In the genomic region with DNA sequence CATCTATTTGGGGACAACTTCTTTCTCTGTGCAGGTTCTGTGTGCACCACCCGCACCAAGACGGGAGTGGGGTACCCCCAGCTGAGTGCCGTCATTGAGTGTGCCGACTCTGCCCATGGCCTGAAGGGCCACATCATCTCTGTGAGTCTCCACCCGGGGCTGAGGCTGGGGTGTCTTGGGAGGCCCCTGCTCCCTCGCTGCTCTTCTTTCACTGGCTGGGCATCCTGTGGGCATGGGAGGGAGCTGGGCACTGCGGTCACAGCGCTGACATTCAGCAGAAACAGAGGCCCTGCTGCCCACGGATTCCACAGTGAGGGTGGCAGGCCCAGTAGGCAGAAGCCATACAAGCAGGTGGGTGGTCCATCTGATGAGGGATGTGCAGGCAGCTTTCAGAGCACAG, we compare ENCODE assay signal across 1 cellular context.
A peak's percentile ranks its signal among the peaks of the same experiment; 100 is the strongest.
TF ChIP-seq lines count a peak whose summit lies in the region.

No MANE protein-coding gene starts in this region.

TF ChIP-seq in K562, 482 proteins besides CTCF, POLR2A, EP300 and RAD21:
- TF ChIP-seq, protein P1, sequence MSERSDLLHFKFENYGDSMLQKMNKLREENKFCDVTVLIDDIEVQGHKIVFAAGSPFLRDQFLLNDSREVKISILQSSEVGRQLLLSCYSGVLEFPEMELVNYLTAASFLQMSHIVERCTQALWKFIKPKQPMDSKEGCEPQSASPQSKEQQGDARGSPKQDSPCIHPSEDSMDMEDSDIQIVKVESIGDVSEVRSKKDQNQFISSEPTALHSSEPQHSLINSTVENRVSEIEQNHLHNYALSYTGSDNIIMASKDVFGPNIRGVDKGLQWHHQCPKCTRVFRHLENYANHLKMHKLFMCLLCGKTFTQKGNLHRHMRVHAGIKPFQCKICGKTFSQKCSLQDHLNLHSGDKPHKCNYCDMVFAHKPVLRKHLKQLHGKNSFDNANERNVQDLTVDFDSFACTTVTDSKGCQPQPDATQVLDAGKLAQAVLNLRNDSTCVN (CRISPR knock-in tag; IDR thresholded peaks at IDR 0.05): no peak
- TF ChIP-seq MBD2 (IDR thresholded peaks at IDR 0.05; ENCODE audit: borderline replicate concordance, low read depth) (no peak), RBM22 (IDR thresholded peaks at IDR 0.05; ENCODE audit: low read depth, low read length, poor library complexity, severe bottlenecking) (peak; percentile 33), RBM34 (IDR thresholded peaks at IDR 0.05; ENCODE audit: borderline replicate concordance, insufficient read depth, low read length) (no peak), TEAD4 (IDR thresholded peaks at IDR 0.05; ENCODE audit: low read length) (no peak), TEAD4 (CRISPR knock-in tag; IDR thresholded peaks at IDR 0.05; ENCODE audit: borderline replicate concordance) (0 out of 2 replicates have a peak, but pooled peaks have one; percentile 17), DPF2 (IDR thresholded peaks at IDR 0.05) (no peak), POLR2G (IDR thresholded peaks at IDR 0.05; ENCODE audit: low read depth, low read length) (peak; percentile 26; the same call in 1 of the 2 replicates), LCOR (CRISPR knock-in tag; IDR thresholded peaks at IDR 0.05) (no peak), NR3C1 (CRISPR knock-in tag; IDR thresholded peaks at IDR 0.05) (no peak)
- TF ChIP-seq, protein P2, sequence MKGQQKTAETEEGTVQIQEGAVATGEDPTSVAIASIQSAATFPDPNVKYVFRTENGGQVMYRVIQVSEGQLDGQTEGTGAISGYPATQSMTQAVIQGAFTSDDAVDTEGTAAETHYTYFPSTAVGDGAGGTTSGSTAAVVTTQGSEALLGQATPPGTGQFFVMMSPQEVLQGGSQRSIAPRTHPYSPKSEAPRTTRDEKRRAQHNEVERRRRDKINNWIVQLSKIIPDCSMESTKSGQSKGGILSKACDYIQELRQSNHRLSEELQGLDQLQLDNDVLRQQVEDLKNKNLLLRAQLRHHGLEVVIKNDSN (CRISPR knock-in tag; IDR thresholded peaks at IDR 0.05): 0 out of 2 replicates have a peak, but pooled peaks have one; percentile 18
- TF ChIP-seq, protein P3, sequence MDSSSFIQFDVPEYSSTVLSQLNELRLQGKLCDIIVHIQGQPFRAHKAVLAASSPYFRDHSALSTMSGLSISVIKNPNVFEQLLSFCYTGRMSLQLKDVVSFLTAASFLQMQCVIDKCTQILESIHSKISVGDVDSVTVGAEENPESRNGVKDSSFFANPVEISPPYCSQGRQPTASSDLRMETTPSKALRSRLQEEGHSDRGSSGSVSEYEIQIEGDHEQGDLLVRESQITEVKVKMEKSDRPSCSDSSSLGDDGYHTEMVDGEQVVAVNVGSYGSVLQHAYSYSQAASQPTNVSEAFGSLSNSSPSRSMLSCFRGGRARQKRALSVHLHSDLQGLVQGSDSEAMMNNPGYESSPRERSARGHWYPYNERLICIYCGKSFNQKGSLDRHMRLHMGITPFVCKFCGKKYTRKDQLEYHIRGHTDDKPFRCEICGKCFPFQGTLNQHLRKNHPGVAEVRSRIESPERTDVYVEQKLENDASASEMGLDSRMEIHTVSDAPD (CRISPR knock-in tag; IDR thresholded peaks at IDR 0.05): no peak
